Comparison of ENCODE assay signal across 11 cellular contexts in genomic region chr10:112815238-112816032, GRCh38.
A peak's percentile ranks its signal among the peaks of the same experiment; 100 is the strongest.
DNase-seq lines count a peak whose midpoint lies in the region; ATAC-seq, FAIRE-seq and TF ChIP-seq lines count a peak whose summit lies in the region.
"Had no signal": no experiment of that assay in that cellular context is flagged by ENCODE, and none has a peak within 500 bp of the region (broad histone marks: within the 10 kb centered on the region; RNA-seq: fewer than 3 reads in every experiment).

No MANE protein-coding gene starts in this region.

- H3K4me1 Mint-ChIP-seq in progenitor cell of endocrine pancreas (ENCODE audit: low read depth): peaks cover 62% of the 10 kb centered on the region

- no peaks in the 10 kb centered on the region for H3K9me3 ChIP-seq in GM23248 (ENCODE audit: low read depth)

- H3K4me3 ChIP-seq in GM23248 (no peak overlapping the region), fibroblast of pulmonary artery (replicated peaks; ENCODE audit: low read depth, low read length) (no peak overlapping the region)
- H3K4me3 ChIP-seq: SJCRH30 had no signal

- H3K9ac ChIP-seq in GM23248: no peak overlapping the region

- no peak for TF ChIP-seq CTCF in fibroblast of pulmonary artery (IDR thresholded peaks at IDR 0.05; ENCODE audit: low read length, missing control alignments)
- no peak for TF ChIP-seq CTCF in progenitor cell of endocrine pancreas (IDR thresholded peaks at IDR 0.05; ENCODE audit: unreplicated experiment)

- peaks cover 55% of the 10 kb centered on the region for H3F3A ChIP-seq in GM23248 (ENCODE audit: insufficient read depth)

- H3K27ac ChIP-seq in GM23248: no peak overlapping the region
- H3K27ac ChIP-seq: SJCRH30 had no signal

- no peaks in the 10 kb centered on the region for H3K36me3 ChIP-seq in GM23248 (ENCODE audit: low read depth)
- H3K36me3 ChIP-seq: SJCRH30 had no signal

- H4K20me1 ChIP-seq in GM23248 (ENCODE audit: insufficient read depth): no peaks in the 10 kb centered on the region

- H3K4me2 ChIP-seq in GM23248 (ENCODE audit: unreplicated experiment): peak overlapping the region; percentile 32

- FAIRE-seq in RCC 7860 (lab: Jason Lieb, UNC): peak; percentile 12

- no peaks in the 10 kb centered on the region for H3K27me3 Mint-ChIP-seq in progenitor cell of endocrine pancreas

- H3K27ac Mint-ChIP-seq in progenitor cell of endocrine pancreas: peak overlapping the region; percentile 49
- H3K27ac Mint-ChIP-seq: activated naive CD4-positive, alpha-beta T cell treated with anti-CD3 and anti-CD28 coated beads for 36 hours had no signal

- peak; percentile 82 for DNase-seq in GM23248
- peak; percentile 69 for DNase-seq in RCC 7860 (ENCODE audit: low spot score)
- peak; percentile 54 for DNase-seq in fibroblast of pulmonary artery (ENCODE audit: low read depth)
- no peak for DNase-seq in progenitor cell of endocrine pancreas (ENCODE audit: low spot score, unreplicated experiment)
- no peak for DNase-seq in KBM-7
- DNase-seq: activated naive CD4-positive, alpha-beta T cell treated with anti-CD3 and anti-CD28 coated beads for 36 hours; left cardiac atrium had no signal

- no peaks in the 10 kb centered on the region for H3K27me3 ChIP-seq in GM23248 (replicated peaks; ENCODE audit: insufficient read depth)
- H3K27me3 ChIP-seq: SJCRH30 had no signal

- ATAC-seq in GM21381 (IDR thresholded peaks at IDR 0.05; ENCODE audit: unreplicated experiment) (no peak), GM18873 (IDR thresholded peaks at IDR 0.05; ENCODE audit: low FRiP score, unreplicated experiment) (no peak), GM21576 (IDR thresholded peaks at IDR 0.05; ENCODE audit: unreplicated experiment) (no peak)

- H3K36me3 Mint-ChIP-seq in progenitor cell of endocrine pancreas (ENCODE audit: insufficient read depth): peaks cover 6% of the 10 kb centered on the region

- in situ Hi-C loops in GM23248 (cut with MboI): no loop called here
- in situ Hi-C loops in KBM-7 (cut with MboI; ENCODE audit: low pct_unique_long_range_greater_than_20kb, low sequenced_read_pairs): no loop called here

- peaks cover 35% of the 10 kb centered on the region for H3K4me1 ChIP-seq in GM23248 (ENCODE audit: insufficient read depth)

- H2AFZ ChIP-seq in GM23248: no peak overlapping the region

- H3K9me3 Mint-ChIP-seq in progenitor cell of endocrine pancreas (ENCODE audit: low read depth): no peaks in the 10 kb centered on the region
- H3K9me3 Mint-ChIP-seq: activated naive CD4-positive, alpha-beta T cell treated with anti-CD3 and anti-CD28 coated beads for 36 hours had no signal

- no peak overlapping the region for H3K4me3 Mint-ChIP-seq in progenitor cell of endocrine pancreas (ENCODE audit: low read depth)
- H3K4me3 Mint-ChIP-seq: activated naive CD4-positive, alpha-beta T cell treated with anti-CD3 and anti-CD28 coated beads for 36 hours had no signal

- no peaks in the 10 kb centered on the region for H3K9me2 ChIP-seq in GM23248 (ENCODE audit: insufficient read depth)

- no peaks in the 10 kb centered on the region for H3K79me2 ChIP-seq in GM23248 (ENCODE audit: insufficient read depth)

- 45 to 48% methylated on average over 16 of the region's 16 CpGs for WGBS in GM23248 (ENCODE audit: low coverage in 1 of 2, low lambda C conversion rate in 2 of 2, missing lambda C conversion rate in 2 of 2), 2 experiments

Comparison
In these comparisons a context has a peak if more than half of its experiments do, and no peak if none do; other contexts are left out.
1. DNase-seq: peak in GM23248 (single experiment), RCC 7860 (single experiment) and fibroblast of pulmonary artery (single experiment); none in progenitor cell of endocrine pancreas (single experiment) and KBM-7 (single experiment).